ENCODE assay signal across 21 cellular contexts in the genomic region with DNA sequence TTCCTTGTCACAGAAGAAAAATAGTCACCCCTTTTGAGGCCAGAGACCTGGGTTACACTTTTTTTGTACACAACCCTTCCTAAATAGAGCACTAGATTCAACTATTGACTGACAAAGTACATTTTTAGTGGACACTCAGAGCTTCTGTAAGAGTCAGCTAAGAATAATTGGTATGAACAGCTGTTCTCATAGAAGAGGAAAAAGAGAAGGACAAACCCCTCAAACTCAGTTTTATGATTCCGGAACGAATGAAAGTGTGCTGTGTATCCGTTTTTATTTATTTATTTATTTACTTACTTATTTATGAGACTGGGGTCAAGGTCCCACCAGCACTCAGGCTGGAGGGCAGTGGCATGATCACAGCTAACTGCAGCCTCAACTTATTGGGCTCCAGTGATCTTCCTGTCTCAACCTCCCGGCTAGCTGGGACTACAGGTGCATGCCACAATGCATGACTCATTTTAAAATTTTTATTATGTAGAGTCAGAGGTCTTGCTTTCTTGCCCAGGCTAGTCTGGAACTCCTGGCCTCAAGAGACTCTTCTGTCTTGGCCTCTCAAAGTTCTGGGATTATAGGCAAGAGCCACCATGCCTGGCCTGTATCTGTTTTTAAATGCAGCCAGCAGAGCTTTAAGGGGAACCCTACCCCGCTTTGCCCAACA. TPM values are rescaled to one million over a fixed set of nuclear protein-coding genes. Genes with fewer than 3 reads are reported as not detected.
DNase-seq lines count a peak whose midpoint lies in the region; ATAC-seq, FAIRE-seq and TF ChIP-seq lines count a peak whose summit lies in the region.
"Had no signal": no experiment of that assay in that cellular context is flagged by ENCODE, and none has a peak within 500 bp of the region (broad histone marks: within the 10 kb centered on the region; RNA-seq: fewer than 3 reads in every experiment).

No MANE protein-coding gene starts in this region.

- H3K36me3 ChIP-seq in RWPE2 (ENCODE audit: low read depth) (no peaks in the 10 kb centered on the region), keratinocyte (ENCODE audit: control insufficient read depth in 2 of 2, extremely low read depth in 1 of 2, insufficient read depth in 2 of 2, low read length in 2 of 2) (no peaks in the 10 kb centered on the region)
- H3K36me3 ChIP-seq in naive thymus-derived CD4-positive, alpha-beta T cell (ENCODE audit: control insufficient read depth in 2 of 3, insufficient read depth in 3 of 3, low read length in 3 of 3), result no peaks in the 10 kb centered on the region
- H3K36me3 ChIP-seq: brain microvascular endothelial cell, neural progenitor cell, SJSA1, suprapubic skin had no signal

- TF ChIP-seq CTCF in RWPE2 (IDR thresholded peaks at IDR 0.05; ENCODE audit: poor library complexity, severe bottlenecking) (no peak), keratinocyte (optimal IDR thresholded peaks at IDR 0.05 in 1 of 3, IDR thresholded peaks at IDR 0.05 in 1 of 3, conservative IDR thresholded peaks at IDR 0.05 in 1 of 3; ENCODE audit: extremely low read depth in 1 of 3, insufficient read depth in 2 of 3, low read length in 3 of 3) (no peak), progenitor cell of endocrine pancreas (IDR thresholded peaks at IDR 0.05; ENCODE audit: unreplicated experiment) (no peak)

- H3K9me3 ChIP-seq in RWPE2 (ENCODE audit: severe bottlenecking), result no peaks in the 10 kb centered on the region
- H3K9me3 ChIP-seq in keratinocyte (ENCODE audit: control insufficient read depth, low read depth, low read length), result no peaks in the 10 kb centered on the region
- H3K9me3 ChIP-seq in naive thymus-derived CD4-positive, alpha-beta T cell (ENCODE audit: control insufficient read depth in 2 of 3, low read length in 3 of 3), result no peaks in the 10 kb centered on the region
- H3K9me3 ChIP-seq: SJSA1, suprapubic skin had no signal

- no peaks in the 10 kb centered on the region for H3K9me1 ChIP-seq in keratinocyte (ENCODE audit: control insufficient read depth, extremely low read depth, insufficient read depth, low read length)

- peak overlapping the region; percentile 61 for H3K27ac ChIP-seq in RWPE2 (ENCODE audit: poor library complexity, severe bottlenecking)
- peak overlapping the region; percentile 41 for H3K27ac ChIP-seq in keratinocyte (ENCODE audit: control insufficient read depth, insufficient read depth, low read length)
- H3K27ac ChIP-seq in naive thymus-derived CD4-positive, alpha-beta T cell (ENCODE audit: low read depth, low read length), result no peak overlapping the region
- H3K27ac ChIP-seq: brain microvascular endothelial cell, C4-2B, dorsolateral prefrontal cortex, neural progenitor cell, SJSA1, suprapubic skin had no signal

- H3K27ac Mint-ChIP-seq in progenitor cell of endocrine pancreas, result no peak overlapping the region
- no peak overlapping the region for H3K27ac Mint-ChIP-seq in naive thymus-derived CD4-positive, alpha-beta T cell
- H3K27ac Mint-ChIP-seq: activated CD4-positive, alpha-beta T cell treated with anti-CD3 and anti-CD28 coated beads, Interleukin-2, amount 10 ng/mL, durations not matched to agents 24 days and 14 days; activated naive CD4-positive, alpha-beta T cell treated with anti-CD3 and anti-CD28 coated beads, Interleukin-2, amount 50 U/mL, for 72 hours; neural progenitor cell had no signal

- CTCF ChIA-PET in naive thymus-derived CD4-positive, alpha-beta T cell (lab: Charles Lee), result interaction anchor here (0.7 kb wide), 1 partner anchor 147 kb away, joined by 4 read pairs; no protein-coding TSS in a partner anchor

- ATAC-seq in HG02610 (IDR thresholded peaks at IDR 0.05; ENCODE audit: unreplicated experiment) (peak; percentile 41), RWPE2 (ENCODE audit: low read depth) (peak; percentile 96)
- no peak for ATAC-seq in naive thymus-derived CD4-positive, alpha-beta T cell
- ATAC-seq: activated naive CD4-positive, alpha-beta T cell treated with anti-CD3 and anti-CD28 coated beads, Interleukin-2, amount 50 U/mL, for 72 hours had no signal

- no peaks in the 10 kb centered on the region for H4K20me1 ChIP-seq in keratinocyte (ENCODE audit: control insufficient read depth, extremely low read depth, insufficient read depth, low read length)

- dilution Hi-C loops in keratinocyte (cut with MboI; ENCODE audit: extremely low pct_ligation_motif_present, low sequenced_read_pairs), result no loop called here

- H3K27me3 ChIP-seq in RWPE2 (ENCODE audit: insufficient read depth, poor library complexity, severe bottlenecking) (no peaks in the 10 kb centered on the region), keratinocyte (ENCODE audit: control insufficient read depth, extremely low read depth, insufficient read depth, low read length) (no peaks in the 10 kb centered on the region)
- H3K27me3 ChIP-seq in naive thymus-derived CD4-positive, alpha-beta T cell (ENCODE audit: control insufficient read depth in 2 of 2, insufficient read depth in 2 of 2, low read length in 2 of 2), result no peaks in the 10 kb centered on the region
- H3K27me3 ChIP-seq: brain microvascular endothelial cell, dorsolateral prefrontal cortex, neural progenitor cell, SJSA1, suprapubic skin had no signal

- H3K27me3 Mint-ChIP-seq in progenitor cell of endocrine pancreas, result no peaks in the 10 kb centered on the region
- H3K27me3 Mint-ChIP-seq in naive thymus-derived CD4-positive, alpha-beta T cell, result peaks cover 0 to 2% (median 0%) of the 10 kb centered on the region in 5 donors

- no peak overlapping the region for H3K4me3 Mint-ChIP-seq in progenitor cell of endocrine pancreas (ENCODE audit: low read depth)
- no peak overlapping the region for H3K4me3 Mint-ChIP-seq in naive thymus-derived CD4-positive, alpha-beta T cell
- H3K4me3 Mint-ChIP-seq: activated CD4-positive, alpha-beta T cell treated with anti-CD3 and anti-CD28 coated beads, Interleukin-2, amount 10 ng/mL, durations not matched to agents 24 days and 14 days; neural progenitor cell had no signal

- DNase-seq in RWPE2 (ENCODE audit: low spot score), result no peak
- DNase-seq in keratinocyte (ENCODE audit: low read depth, low spot score), result no peak
- no peak for DNase-seq in progenitor cell of endocrine pancreas (ENCODE audit: low spot score, unreplicated experiment)
- DNase-seq in activated naive CD4-positive, alpha-beta T cell (lab: John Stamatoyannopoulos, UW), result no peak
- DNase-seq in naive thymus-derived CD4-positive, alpha-beta T cell, result no peak
- DNase-seq in NCI-H1092 treated with DMSO at 0.1 percent for 48 hours (lab: John Stamatoyannopoulos, UW), result no peak
- DNase-seq: activated CD4-positive, alpha-beta T cell treated with anti-CD3 and anti-CD28 coated beads, Interleukin-2, amount 10 ng/mL, durations not matched to agents 24 days and 14 days; DMS79; dorsolateral prefrontal cortex; NCI-H1105; NK-92 treated with Interleukin-12 subunit alpha and Interleukin-12 subunit beta, amount 100 ng/mL, for 24 hours; retina had no signal

- H3K9ac ChIP-seq in keratinocyte (ENCODE audit: control insufficient read depth, extremely low read depth, insufficient read depth, low read length), result no peak overlapping the region
- H3K9ac ChIP-seq: neural progenitor cell had no signal

- H3K4me1 ChIP-seq in RWPE2 (ENCODE audit: insufficient read depth, poor library complexity, severe bottlenecking), result peaks cover 26% of the 10 kb centered on the region
- peaks cover 27% of the 10 kb centered on the region for H3K4me1 ChIP-seq in keratinocyte (ENCODE audit: control insufficient read depth, extremely low read depth, insufficient read depth, low read length)
- H3K4me1 ChIP-seq in naive thymus-derived CD4-positive, alpha-beta T cell (ENCODE audit: control insufficient read depth in 2 of 2, insufficient read depth in 2 of 2, low read length in 2 of 2), result no peaks in the 10 kb centered on the region
- H3K4me1 ChIP-seq: SJSA1 had no signal

- H3K4me2 ChIP-seq in keratinocyte (ENCODE audit: control insufficient read depth, extremely low read depth, insufficient read depth, low read depth, low read length), result peak overlapping the region; percentile 57
- H3K4me2 ChIP-seq: neural progenitor cell had no signal

- peak; percentile 97 for FAIRE-seq in keratinocyte (lab: Jason Lieb, UNC)
- FAIRE-seq: H1 had no signal

- H3K36me3 Mint-ChIP-seq in progenitor cell of endocrine pancreas (ENCODE audit: insufficient read depth), result no peaks in the 10 kb centered on the region
- no peaks in the 10 kb centered on the region for H3K36me3 Mint-ChIP-seq in naive thymus-derived CD4-positive, alpha-beta T cell
- H3K36me3 Mint-ChIP-seq: activated naive CD4-positive, alpha-beta T cell treated with anti-CD3 and anti-CD28 coated beads, Interleukin-2, amount 50 U/mL, for 72 hours; neural progenitor cell had no signal

- POLR2A ChIA-PET in naive thymus-derived CD4-positive, alpha-beta T cell (lab: Charles Lee), result no interaction called here

- intact Hi-C loops in naive thymus-derived CD4-positive, alpha-beta T cell (cut with micrococcal nuclease), result no loop called here

- no peaks in the 10 kb centered on the region for H3K9me3 Mint-ChIP-seq in progenitor cell of endocrine pancreas (ENCODE audit: low read depth)
- peaks cover 0 to 1% (median 0%) of the 10 kb centered on the region in 11 donors for H3K9me3 Mint-ChIP-seq in naive thymus-derived CD4-positive, alpha-beta T cell
- H3K9me3 Mint-ChIP-seq: activated CD4-positive, alpha-beta T cell treated with anti-CD3 and anti-CD28 coated beads, Interleukin-2, amount 10 ng/mL, durations not matched to agents 24 days and 14 days; activated naive CD4-positive, alpha-beta T cell treated with anti-CD3 and anti-CD28 coated beads, Interleukin-2, amount 50 U/mL, for 72 hours; neural progenitor cell had no signal

- H3K4me1 Mint-ChIP-seq in progenitor cell of endocrine pancreas (ENCODE audit: low read depth), result peaks cover 33% of the 10 kb centered on the region
- peaks cover 0 to 5% (median 0%) of the 10 kb centered on the region in 7 donors for H3K4me1 Mint-ChIP-seq in naive thymus-derived CD4-positive, alpha-beta T cell

- no peaks in the 10 kb centered on the region for H3K79me2 ChIP-seq in keratinocyte (ENCODE audit: control insufficient read depth, insufficient read depth, low read length)

- H2AFZ ChIP-seq in keratinocyte (ENCODE audit: control insufficient read depth, low read length), result peak overlapping the region; percentile 27
- H2AFZ ChIP-seq: neural progenitor cell had no signal

- H3K4me3 ChIP-seq in RWPE2 (ENCODE audit: severe bottlenecking), result no peak overlapping the region
- no peak overlapping the region for H3K4me3 ChIP-seq in keratinocyte (ENCODE audit: control insufficient read depth in 2 of 3, extremely low read depth in 1 of 3, insufficient read depth in 2 of 3, low read depth in 1 of 3, low read length in 3 of 3)
- no peak overlapping the region for H3K4me3 ChIP-seq in naive thymus-derived CD4-positive, alpha-beta T cell (ENCODE audit: low read length)
- H3K4me3 ChIP-seq: dorsolateral prefrontal cortex, lung, neural progenitor cell, SJSA1, suprapubic skin had no signal

RNA-seq across cellular contexts. Expression of gene FZD5, which starts 36.0 kb away (rescaled TPM):
- 1.6 to 2.4 TPM (median 2.1 TPM) in 3 replicates for polyA plus RNA-seq in keratinocyte
- polyA plus RNA-seq in keratinocyte (2011; ENCODE audit: low read depth), result 1.9 TPM
- polyA plus RNA-seq in keratinocyte (2011; cell fraction: cytosol; rRNA removed), result 1.6 and 2.0 TPM in 2 replicates
- polyA plus RNA-seq in keratinocyte (2011; cell fraction: nucleus; rRNA removed), result 5.8 and 5.9 TPM in 2 replicates
- polyA plus RNA-seq in keratinocyte (2012; ENCODE audit: low replicate concordance), result 2.7 and 3.3 TPM in 2 replicates
- 3.0 to 4.2 TPM (median 3.5 TPM) in 3 replicates for polyA minus RNA-seq in keratinocyte
- 7.1 TPM for polyA minus RNA-seq in keratinocyte (2011; cell fraction: cytosol; rRNA and poly(A)+ RNA removed)
- 10.4 and 13.7 TPM in 2 replicates for polyA minus RNA-seq in keratinocyte (2011; cell fraction: nucleus; rRNA and poly(A)+ RNA removed)
- 238 and 247 TPM in 2 replicates for total RNA-seq in progenitor cell of endocrine pancreas
- under 1 TPM; 0.13 to 0.93 (median 0.27) TPM for total RNA-seq in naive thymus-derived CD4-positive, alpha-beta T cell
- polyA plus RNA-seq in naive thymus-derived CD4-positive, alpha-beta T cell, result not detected

Comparison
In these comparisons a context has a peak if more than half of its experiments do, and no peak if none do; other contexts are left out.
1. RNA of gene FZD5, which starts 36.0 kb away (total RNA-seq): 238 to 247 TPM in progenitor cell of endocrine pancreas; 0.13 to 0.93 TPM in naive thymus-derived CD4-positive, alpha-beta T cell; every median in the first group is over 100 times any median in the second.